Comparison of ENCODE assay signal across 15 cellular contexts in genomic region chr20:64122927-64123326, GRCh38. TPM values are rescaled to one million over a fixed set of nuclear protein-coding genes. Genes with fewer than 3 reads are reported as not detected.
A peak's percentile ranks its signal among the peaks of the same experiment; 100 is the strongest.
DNase-seq lines count a peak whose midpoint lies in the region; ATAC-seq and TF ChIP-seq lines count a peak whose summit lies in the region.
"Not testable (repeated sequence)": the region's sequence is repeated elsewhere in the genome, so short reads cannot be mapped to it uniquely, and the experiment has no call there.
"Had no signal": no experiment of that assay in that cellular context is flagged by ENCODE, and none has a peak within 500 bp of the region (broad histone marks: within the 10 kb centered on the region; RNA-seq: fewer than 3 reads in every experiment).

No MANE protein-coding gene starts in this region.

- H3K36me3 ChIP-seq in HEK293 (ENCODE audit: control insufficient read depth in 2 of 2, insufficient read depth in 1 of 2, low read length in 2 of 2); upper lobe of right lung: not testable (repeated sequence)

- peak; percentile 41 for DNase-seq in activated CD4-positive, alpha-beta T cell treated with anti-CD3 and anti-CD28 coated beads, Interleukin-2, amount 10 ng/mL, durations not matched to agents 24 days and 14 days
- DNase-seq in activated CD8-positive, alpha-beta memory T cell treated with anti-CD3 and anti-CD28 coated beads, Interleukin-2, amount 50 U/mL, for 48 hours: peak; percentile 8
- DNase-seq in mesenteric fat pad (ENCODE audit: low spot score) (peak; percentile 9), upper lobe of right lung (peak; percentile 20)

- H3K4me3 Mint-ChIP-seq in activated CD4-positive, alpha-beta T cell treated with anti-CD3 and anti-CD28 coated beads, Interleukin-2, amount 10 ng/mL, durations not matched to agents 24 days and 14 days: not testable (repeated sequence)

- H3K4me1 ChIP-seq in HEK293 (ENCODE audit: control insufficient read depth, insufficient read depth, low read length); upper lobe of right lung: not testable (repeated sequence)

- intact Hi-C loops in activated CD4-positive, alpha-beta T cell treated with anti-CD3 and anti-CD28 coated beads, Interleukin-2, amount 10 ng/mL, durations not matched to agents 24 days and 14 days (cut with micrococcal nuclease): loop anchor here (5.0 kb wide), 2 partner anchors 141 to 221 kb away; partner anchors contain the start of gene PRPF6
- intact Hi-C loops in upper lobe of right lung (cut with DNase I): not testable (repeated sequence)

- not testable (repeated sequence) for H3K27ac ChIP-seq in HEK293 (ENCODE audit: extremely low read depth, low read depth, low read length); upper lobe of right lung

- H3K27me3 ChIP-seq in upper lobe of right lung: not testable (repeated sequence)

- peaks cover 17% of the 10 kb centered on the region for H3K27me3 Mint-ChIP-seq in activated CD4-positive, alpha-beta T cell treated with anti-CD3 and anti-CD28 coated beads, Interleukin-2, amount 10 ng/mL, durations not matched to agents 24 days and 14 days

- H3K9me3 ChIP-seq in HEK293 (ENCODE audit: control insufficient read depth, insufficient read depth, low read depth, low read length); upper lobe of right lung: not testable (repeated sequence)

- not testable (repeated sequence) for ATAC-seq in upper lobe of right lung

- POLR2A ChIA-PET in HEK293 (lab: Yijun Ruan, JAX): not testable (repeated sequence)

- H3K36me3 Mint-ChIP-seq in activated CD4-positive, alpha-beta T cell treated with anti-CD3 and anti-CD28 coated beads, Interleukin-2, amount 10 ng/mL, durations not matched to agents 24 days and 14 days (ENCODE audit: low read depth): not testable (repeated sequence)

- CTCF ChIA-PET in HEK293 (lab: Yijun Ruan, JAX): interaction anchor here (0.8 to 1.6 kb wide), 2 partner anchors 23 to 38 kb away, joined by 3 to 6 read pairs; no protein-coding TSS in a partner anchor

- H3K9me3 Mint-ChIP-seq in activated CD4-positive, alpha-beta T cell treated with anti-CD3 and anti-CD28 coated beads, Interleukin-2, amount 10 ng/mL, durations not matched to agents 24 days and 14 days: not testable (repeated sequence)

- not testable (repeated sequence) for TF ChIP-seq CTCF in HEK293 (tag by site-specific recombination; IDR thresholded peaks at IDR 0.05); upper lobe of right lung (IDR thresholded peaks at IDR 0.05)

- not testable (repeated sequence) for H3K27ac Mint-ChIP-seq in activated CD4-positive, alpha-beta T cell treated with anti-CD3 and anti-CD28 coated beads, Interleukin-2, amount 10 ng/mL, durations not matched to agents 24 days and 14 days

- H3K4me3 ChIP-seq in HEK293 (ENCODE audit: low read depth, low read length); upper lobe of right lung: not testable (repeated sequence)

- not testable (repeated sequence) for H3K4me1 Mint-ChIP-seq in activated CD4-positive, alpha-beta T cell treated with anti-CD3 and anti-CD28 coated beads, Interleukin-2, amount 10 ng/mL, durations not matched to agents 24 days and 14 days

TF ChIP-seq in HEK293, 187 proteins besides CTCF, POLR2A, EP300 and RAD21:
- TF ChIP-seq, protein P1, sequence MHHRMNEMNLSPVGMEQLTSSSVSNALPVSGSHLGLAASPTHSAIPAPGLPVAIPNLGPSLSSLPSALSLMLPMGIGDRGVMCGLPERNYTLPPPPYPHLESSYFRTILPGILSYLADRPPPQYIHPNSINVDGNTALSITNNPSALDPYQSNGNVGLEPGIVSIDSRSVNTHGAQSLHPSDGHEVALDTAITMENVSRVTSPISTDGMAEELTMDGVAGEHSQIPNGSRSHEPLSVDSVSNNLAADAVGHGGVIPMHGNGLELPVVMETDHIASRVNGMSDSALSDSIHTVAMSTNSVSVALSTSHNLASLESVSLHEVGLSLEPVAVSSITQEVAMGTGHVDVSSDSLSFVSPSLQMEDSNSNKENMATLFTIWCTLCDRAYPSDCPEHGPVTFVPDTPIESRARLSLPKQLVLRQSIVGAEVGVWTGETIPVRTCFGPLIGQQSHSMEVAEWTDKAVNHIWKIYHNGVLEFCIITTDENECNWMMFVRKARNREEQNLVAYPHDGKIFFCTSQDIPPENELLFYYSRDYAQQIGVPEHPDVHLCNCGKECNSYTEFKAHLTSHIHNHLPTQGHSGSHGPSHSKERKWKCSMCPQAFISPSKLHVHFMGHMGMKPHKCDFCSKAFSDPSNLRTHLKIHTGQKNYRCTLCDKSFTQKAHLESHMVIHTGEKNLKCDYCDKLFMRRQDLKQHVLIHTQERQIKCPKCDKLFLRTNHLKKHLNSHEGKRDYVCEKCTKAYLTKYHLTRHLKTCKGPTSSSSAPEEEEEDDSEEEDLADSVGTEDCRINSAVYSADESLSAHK (tag by site-specific recombination; IDR thresholded peaks at IDR 0.05): peak; percentile 97

RNA-seq across cellular contexts. Expression of gene NPBWR2, which starts 15.6 kb away (rescaled TPM):
- not detected in 2 replicates for total RNA-seq in activated CD4-positive, alpha-beta T cell treated with anti-CD3 and anti-CD28 coated beads, Interleukin-2, amount 10 ng/mL, durations not matched to agents 24 days and 14 days
- total RNA-seq in mesenteric fat pad (not detected), upper lobe of right lung (not detected)
- total RNA-seq: A172; A673; B cell; Caco-2; Calu3; CD4-positive, alpha-beta memory T cell; CD4-positive, CD25-positive, alpha-beta regulatory T cell; CD8-positive, alpha-beta memory T cell; CD8-positive, alpha-beta T cell; Daoy had no signal

RNA-seq across cellular contexts. Expression of gene LKAAEAR1, which starts 38.7 kb away (rescaled TPM):
- total RNA-seq in activated CD4-positive, alpha-beta T cell treated with anti-CD3 and anti-CD28 coated beads, Interleukin-2, amount 10 ng/mL, durations not matched to agents 24 days and 14 days: 0.23 TPM in 1 of 2 replicates, not detected in the other
- total RNA-seq in mesenteric fat pad (not detected), upper lobe of right lung (not detected)
- total RNA-seq: A172; Caco-2; Calu3; CD4-positive, CD25-positive, alpha-beta regulatory T cell; Daoy had no signal

RNA-seq across cellular contexts. Expression of gene MYT1, which starts 41.3 kb away (rescaled TPM):
- not detected in 2 replicates for total RNA-seq in activated CD4-positive, alpha-beta T cell treated with anti-CD3 and anti-CD28 coated beads, Interleukin-2, amount 10 ng/mL, durations not matched to agents 24 days and 14 days
- total RNA-seq in mesenteric fat pad: not detected
- 0.12 TPM for total RNA-seq in upper lobe of right lung
- total RNA-seq: A673; CD4-positive, alpha-beta memory T cell; CD4-positive, CD25-positive, alpha-beta regulatory T cell; CD8-positive, alpha-beta T cell; Daoy had no signal

RNA-seq across cellular contexts. Expression of gene OPRL1, which starts 43.0 kb away (rescaled TPM):
- 0.23 and 0.28 TPM in 2 replicates for total RNA-seq in activated CD4-positive, alpha-beta T cell treated with anti-CD3 and anti-CD28 coated beads, Interleukin-2, amount 10 ng/mL, durations not matched to agents 24 days and 14 days
- total RNA-seq in mesenteric fat pad (1.3 TPM), upper lobe of right lung (1.9 TPM)

RNA-seq across cellular contexts. Expression of gene RGS19, which starts 43.6 kb away (rescaled TPM):
- 50.0 TPM in 2 replicates for total RNA-seq in activated CD4-positive, alpha-beta T cell treated with anti-CD3 and anti-CD28 coated beads, Interleukin-2, amount 10 ng/mL, durations not matched to agents 24 days and 14 days
- total RNA-seq in mesenteric fat pad: 29.0 TPM
- 40.8 TPM for total RNA-seq in upper lobe of right lung
